Comparison of ENCODE assay signal across 16 cellular contexts in genomic region chrX:102658551-102658950, GRCh38. TPM values are rescaled to one million over a fixed set of nuclear protein-coding genes. Genes with fewer than 3 reads are reported as not detected.
DNase-seq lines count a peak whose midpoint lies in the region; ATAC-seq and TF ChIP-seq lines count a peak whose summit lies in the region.
"Had no signal": no experiment of that assay in that cellular context is flagged by ENCODE, and none has a peak within 500 bp of the region (broad histone marks: within the 10 kb centered on the region; RNA-seq: fewer than 3 reads in every experiment).

No MANE protein-coding gene starts in this region.

- no peak overlapping the region for H3K9ac ChIP-seq in KMS-11

- no peaks in the 10 kb centered on the region for H3K27me3 ChIP-seq in CD4-positive, CD25-positive, alpha-beta regulatory T cell (ENCODE audit: control insufficient read depth, insufficient read depth, low read length)
- H3K27me3 ChIP-seq in KMS-11 (ENCODE audit: insufficient read depth, low read depth) (no peaks in the 10 kb centered on the region), gastrocnemius medialis (no peaks in the 10 kb centered on the region)
- H3K27me3 ChIP-seq: body of pancreas had no signal

- no peaks in the 10 kb centered on the region for H3K79me2 ChIP-seq in KMS-11 (ENCODE audit: insufficient read depth, low read depth)

- peaks cover 7% of the 10 kb centered on the region for H3K4me1 ChIP-seq in CD4-positive, CD25-positive, alpha-beta regulatory T cell (ENCODE audit: control insufficient read depth, insufficient read depth, low read length, poor library complexity, severe bottlenecking)
- H3K4me1 ChIP-seq in KMS-11 (ENCODE audit: low read depth, poor library complexity, severe bottlenecking) (peaks cover 3% of the 10 kb centered on the region), mucosa of descending colon (ENCODE audit: low read depth) (peaks cover 3% of the 10 kb centered on the region), gastrocnemius medialis (no peaks in the 10 kb centered on the region)
- H3K4me1 ChIP-seq: body of pancreas had no signal

- no peaks in the 10 kb centered on the region for H4K20me1 ChIP-seq in KMS-11 (ENCODE audit: insufficient read depth)

- in situ Hi-C loops in gastrocnemius medialis (cut with MboI; ENCODE audit: low sequenced_read_pairs in 4 of 4): no loop called here

- H3K4me3 ChIP-seq in CD4-positive, CD25-positive, alpha-beta regulatory T cell (ENCODE audit: low read depth, low read length): peak overlapping the region; percentile 19
- H3K4me3 ChIP-seq in KMS-11 (IDR thresholded peaks at IDR 0.05; ENCODE audit: insufficient read depth, low read depth, low read length) (no peak overlapping the region), cardiac fibroblast (replicated peaks in 1 of 2; ENCODE audit: low read depth in 2 of 2, low read length in 2 of 2) (no peak overlapping the region), mucosa of descending colon (no peak overlapping the region), gastrocnemius medialis (peak overlapping the region in 1 of 4 donors; percentile 61)
- H3K4me3 ChIP-seq: body of pancreas had no signal

- no peaks in the 10 kb centered on the region for H3K27me3 Mint-ChIP-seq in CD4-positive, CD25-positive, alpha-beta regulatory T cell

- peaks cover 15 to 45% (median 21%) of the 10 kb centered on the region in 4 donors for H3K4me1 Mint-ChIP-seq in CD4-positive, CD25-positive, alpha-beta regulatory T cell

- ATAC-seq in CD4-positive, CD25-positive, alpha-beta regulatory T cell (ENCODE audit: low read depth in 2 of 2): no peak
- peak; percentile 49 for ATAC-seq in mucosa of descending colon
- no peak for ATAC-seq in gastrocnemius medialis
- ATAC-seq: body of pancreas had no signal

- 0 out of 2 replicates have a peak overlapping the region, but pooled peaks have one; percentile 80 for H3K4me2 ChIP-seq in KMS-11

- H3K36me3 ChIP-seq in CD4-positive, CD25-positive, alpha-beta regulatory T cell (ENCODE audit: control insufficient read depth, insufficient read depth, low read length): no peaks in the 10 kb centered on the region
- H3K36me3 ChIP-seq in KMS-11 (ENCODE audit: insufficient read depth) (no peaks in the 10 kb centered on the region), mucosa of descending colon (ENCODE audit: low read depth) (no peaks in the 10 kb centered on the region), gastrocnemius medialis (no peaks in the 10 kb centered on the region)

- no peak for DNase-seq in CD4-positive, CD25-positive, alpha-beta regulatory T cell
- DNase-seq in cardiac fibroblast (ENCODE audit: low read depth in 2 of 2) (peak; percentile 9 to 29), mucosa of descending colon (no peak), NCI-H146 (lab: John Stamatoyannopoulos, UW) (no peak), nucleus accumbens (lab: John Stamatoyannopoulos, UW) (no peak), gastrocnemius medialis (no peak)
- DNase-seq in activated CD4-positive, CD25-positive, alpha-beta regulatory T cell (lab: John Stamatoyannopoulos, UW): no peak
- DNase-seq: activated CD4-positive, CD25-positive, alpha-beta regulatory T cell treated with anti-CD3 and anti-CD28 coated beads, Interleukin-2, amount 50 U/mL, for 72 hours; AML-193; body of pancreas; effector CD8-positive, alpha-beta T cell; H9; KG1; NCI-H1436 treated with DMSO at 0.1 percent for 48 hours; SW 1271 had no signal

- peaks cover 0 to under 1% (median 0%) of the 10 kb centered on the region in 7 donors for H3K9me3 Mint-ChIP-seq in CD4-positive, CD25-positive, alpha-beta regulatory T cell

- H3K9me3 ChIP-seq in CD4-positive, CD25-positive, alpha-beta regulatory T cell (ENCODE audit: control insufficient read depth in 2 of 2, low read length in 2 of 2): no peaks in the 10 kb centered on the region
- no peaks in the 10 kb centered on the region for H3K9me3 ChIP-seq in mucosa of descending colon
- no peaks in the 10 kb centered on the region for H3K9me3 ChIP-seq in gastrocnemius medialis
- H3K9me3 ChIP-seq: body of pancreas had no signal

- intact Hi-C loops in mucosa of descending colon (cut with DNase I, micrococcal nuclease): no loop called here
- intact Hi-C loops in gastrocnemius medialis (cut with DNase I; ENCODE audit: low total_unique reads): loop anchor here (2.0 to 5.0 kb wide), 2 partner anchors 142 to 726 kb away; partner anchors contain the start of genes TMSB15A and ZMAT1

- peaks cover 21% of the 10 kb centered on the region for H3K36me3 Mint-ChIP-seq in CD4-positive, CD25-positive, alpha-beta regulatory T cell

- H3K27ac ChIP-seq in CD4-positive, CD25-positive, alpha-beta regulatory T cell (ENCODE audit: insufficient read depth, low read length, poor library complexity, severe bottlenecking): no peak overlapping the region
- no peak overlapping the region for H3K27ac ChIP-seq in KMS-11
- H3K27ac ChIP-seq in gastrocnemius medialis: peak overlapping the region in 2 of 4 donors; percentile 83 to 84
- H3K27ac ChIP-seq: body of pancreas had no signal

- H2AFZ ChIP-seq in KMS-11 (ENCODE audit: low read depth): no peak overlapping the region

- TF ChIP-seq CTCF in KMS-11 (conservative IDR thresholded peaks at IDR 0.05; ENCODE audit: low read depth, low read length): no peak
- no peak for TF ChIP-seq CTCF in cardiac fibroblast (IDR thresholded peaks at IDR 0.05; ENCODE audit: low read depth, low read length)
- no peak for TF ChIP-seq CTCF in mucosa of descending colon (IDR thresholded peaks at IDR 0.05)
- no peak for TF ChIP-seq CTCF in gastrocnemius medialis (IDR thresholded peaks at IDR 0.05 in 4 of 5, conservative IDR thresholded peaks at IDR 0.05 in 1 of 5)

- H3K27ac Mint-ChIP-seq in CD4-positive, CD25-positive, alpha-beta regulatory T cell: peak overlapping the region in 1 of 3 donors; percentile 50
- H3K27ac Mint-ChIP-seq: H9 had no signal

- peak overlapping the region; percentile 22 to 74 (median 40) for H3K4me3 Mint-ChIP-seq in CD4-positive, CD25-positive, alpha-beta regulatory T cell
- H3K4me3 Mint-ChIP-seq: H9 had no signal

- no peak for TF ChIP-seq POLR2A in gastrocnemius medialis (IDR thresholded peaks at IDR 0.05)

RNA-seq across cellular contexts. Expression of gene GPRASP1, which starts 7.3 kb away (rescaled TPM):
- total RNA-seq in CD4-positive, CD25-positive, alpha-beta regulatory T cell: 27.0 TPM
- 1 to 10 TPM; 2.5 to 6.9 (median 4.0) TPM for polyA plus RNA-seq in CD4-positive, CD25-positive, alpha-beta regulatory T cell
- total RNA-seq in mucosa of descending colon: 10 to 100 TPM in 1 of 3 donors, 1 to 10 TPM in 2; 3.4 to 29.6 (median 3.7) TPM
- 1 to 10 TPM in 3 of 4 donors, under 1 TPM in 1; 0.98 to 2.1 (median 1.4) TPM for total RNA-seq in gastrocnemius medialis

RNA-seq across cellular contexts. Expression of gene GPRASP2, which starts 53.7 kb away (rescaled TPM):
- 1.2 TPM for total RNA-seq in CD4-positive, CD25-positive, alpha-beta regulatory T cell
- 1 to 10 TPM; 2.3 to 3.5 (median 2.7) TPM for polyA plus RNA-seq in CD4-positive, CD25-positive, alpha-beta regulatory T cell
- 10 to 100 TPM in 1 of 3 donors, 1 to 10 TPM in 2; 2.2 to 11.4 (median 2.8) TPM for total RNA-seq in mucosa of descending colon
- 1 to 10 TPM in 3 of 4 donors, under 1 TPM in 1; 0.80 to 3.6 (median 2.1) TPM for total RNA-seq in gastrocnemius medialis

RNA-seq across cellular contexts. Expression of gene ARMCX5, which starts 59.2 kb away (rescaled TPM):
- 11.0 TPM for total RNA-seq in CD4-positive, CD25-positive, alpha-beta regulatory T cell
- polyA plus RNA-seq in CD4-positive, CD25-positive, alpha-beta regulatory T cell: 10 to 100 TPM in 2 of 4 donors, 1 to 10 TPM in 2; 6.2 to 12.4 (median 10.1) TPM
- 10 to 100 TPM in 2 of 3 donors, 1 to 10 TPM in 1; 5.5 to 13.9 (median 13.1) TPM for total RNA-seq in mucosa of descending colon
- total RNA-seq in gastrocnemius medialis: 1 to 10 TPM; 2.4 to 7.9 (median 4.9) TPM

Comparison
In these comparisons a context has a peak if more than half of its experiments do, and no peak if none do; other contexts are left out.
1. DNase-seq: peak in cardiac fibroblast (2 of 2); none in CD4-positive, CD25-positive, alpha-beta regulatory T cell (0 of 3), mucosa of descending colon (0 of 3), activated CD4-positive, CD25-positive, alpha-beta regulatory T cell (0 of 4), NCI-H146 (single experiment), nucleus accumbens (0 of 56) and gastrocnemius medialis (0 of 2).